In the genomic region with DNA sequence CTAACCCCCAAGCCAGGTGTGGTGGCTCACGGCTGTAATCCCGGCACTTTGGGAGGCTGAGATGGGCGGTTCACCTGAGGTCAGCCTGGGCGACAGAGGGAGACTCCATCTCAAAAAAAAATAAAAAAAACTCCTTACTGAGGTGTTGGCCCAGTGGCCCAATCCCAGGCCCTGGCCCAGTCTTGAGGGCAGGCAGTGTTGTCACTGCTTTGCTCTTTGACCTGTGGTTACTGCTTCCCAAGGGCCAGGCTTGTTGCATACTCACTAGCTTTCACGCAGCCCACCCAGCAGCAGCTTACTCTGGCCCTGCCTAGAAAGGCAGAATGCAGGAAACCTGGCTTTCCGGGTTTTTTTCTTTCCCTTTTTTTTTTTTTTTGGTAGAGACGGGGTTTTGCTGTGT, we compare ENCODE assay signal across 27 cellular contexts. TPM values are rescaled to one million over a fixed set of nuclear protein-coding genes. Genes with fewer than 3 reads are reported as not detected.
"Had no signal": no experiment of that assay in that cellular context is flagged by ENCODE, and none has a peak within 500 bp of the region (broad histone marks: within the 10 kb centered on the region; RNA-seq: fewer than 3 reads in every experiment).

No MANE protein-coding gene starts in this region.

- H3K4me3 ChIP-seq: ascending aorta, body of pancreas, Peyer's patch had no signal

- H3K9me3 Mint-ChIP-seq: activated B cell treated with CpG ODN at 0.5 μM for 24 hours; activated CD4-positive, alpha-beta T cell treated with anti-CD3 and anti-CD28 coated beads, Interleukin-2, amount 10 ng/mL, durations not matched to agents 24 days and 14 days; activated naive CD4-positive, alpha-beta T cell treated with anti-CD3 and anti-CD28 coated beads, Interleukin-2, amount 50 U/mL, for 24 hours; activated naive CD8-positive, alpha-beta T cell treated with anti-CD3 and anti-CD28 coated beads, Interleukin-2, amount 50 U/mL, for 24 hours; activated T-cell treated with anti-CD3 and anti-CD28 coated beads, Interleukin-2, amount 50 U/mL, for 24 hours; activated T-helper 1 cell treated with anti-CD3 and anti-CD28 coated beads, Interleukin-12 subunit alpha, Interleukin-12 subunit beta, Interleukin-2, Interleukin-4 antibody, amounts not matched to agents 30 ng/mL and 10 ng/mL and 1 ng/mL, durations not matched to agents 14 hours and 24 hours and 36 hours had no signal

- H3K27me3 Mint-ChIP-seq: activated B cell treated with CpG ODN at 0.5 μM for 24 hours; activated CD4-positive, alpha-beta T cell treated with anti-CD3 and anti-CD28 coated beads, Interleukin-2, amount 10 ng/mL, durations not matched to agents 24 days and 14 days; activated CD8-positive, alpha-beta memory T cell treated with anti-CD3 and anti-CD28 coated beads, Interleukin-2, amount 10 ng/mL, durations not matched to agents 7 days and 5 days; activated naive CD4-positive, alpha-beta T cell treated with anti-CD3 and anti-CD28 coated beads, Interleukin-2, amount 50 U/mL, for 24 hours; activated naive CD8-positive, alpha-beta T cell treated with anti-CD3 and anti-CD28 coated beads, Interleukin-2, amount 50 U/mL, for 24 hours; activated T-cell treated with anti-CD3 and anti-CD28 coated beads, Interleukin-2, amount 50 U/mL, for 24 hours; T-helper 17 cell had no signal

- DNase-seq: activated B cell treated with CpG ODN at 0.5 μM for 24 hours; activated CD4-positive, alpha-beta T cell treated with anti-CD3 and anti-CD28 coated beads for 1 hour; activated CD4-positive, alpha-beta T cell treated with anti-CD3 and anti-CD28 coated beads, Interleukin-2, amount 10 ng/mL, durations not matched to agents 24 days and 14 days; activated CD4-positive, alpha-beta T cell treated with anti-CD3 and anti-CD28 coated beads, Interleukin-2, amount 50 U/mL, for 48 hours; activated CD8-positive, alpha-beta memory T cell treated with anti-CD3 and anti-CD28 coated beads, Interleukin-2, amount 10 ng/mL, durations not matched to agents 7 days and 5 days; activated effector memory CD4-positive, alpha-beta T cell treated with Interleukin-2 at 50 U/mL for 16 hours; activated naive CD4-positive, alpha-beta T cell; activated naive CD8-positive, alpha-beta T cell treated with anti-CD3 and anti-CD28 coated beads, Interleukin-2, amount 50 U/mL, for 24 hours; activated T-cell treated with anti-CD3 and anti-CD28 coated beads, Interleukin-2, amount 50 U/mL, for 24 hours; amniotic stem cell; body of pancreas; central memory CD4-positive, alpha-beta T cell; Karpas-422; MM.1S; NCI-H1105; NCI-H1436 treated with DMSO at 0.1 percent for 48 hours; NCI-H187; NCI-H2081; NCI-H510A treated with DMSO at 0.1 percent for 48 hours; Peyer's patch; SHP77 treated with DMSO at 0.1 percent for 48 hours; T-helper 17 cell; T-helper 9 cell had no signal

- ATAC-seq: activated CD8-positive, alpha-beta memory T cell treated with anti-CD3 and anti-CD28 coated beads, Interleukin-2, amount 10 ng/mL, durations not matched to agents 7 days and 5 days; activated naive CD8-positive, alpha-beta T cell treated with anti-CD3 and anti-CD28 coated beads, Interleukin-2, amount 50 U/mL, for 24 hours; body of pancreas; T-helper 17 cell had no signal

- H3K4me1 ChIP-seq: ascending aorta, Peyer's patch had no signal

- H3K27me3 ChIP-seq: ascending aorta, body of pancreas, Peyer's patch had no signal

- H3K4me3 Mint-ChIP-seq: activated B cell treated with CpG ODN at 0.5 μM for 24 hours; activated CD4-positive, alpha-beta T cell treated with anti-CD3 and anti-CD28 coated beads, Interleukin-2, amount 10 ng/mL, durations not matched to agents 24 days and 14 days; activated CD8-positive, alpha-beta memory T cell treated with anti-CD3 and anti-CD28 coated beads, Interleukin-2, amount 10 ng/mL, durations not matched to agents 7 days and 5 days; activated naive CD4-positive, alpha-beta T cell treated with anti-CD3 and anti-CD28 coated beads, Interleukin-2, amount 50 U/mL, for 24 hours; activated naive CD8-positive, alpha-beta T cell treated with anti-CD3 and anti-CD28 coated beads, Interleukin-2, amount 50 U/mL, for 24 hours; activated T-cell treated with anti-CD3 and anti-CD28 coated beads, Interleukin-2, amount 50 U/mL, for 24 hours; activated T-helper 1 cell treated with anti-CD3 and anti-CD28 coated beads, Interleukin-12 subunit alpha, Interleukin-12 subunit beta, Interleukin-2, Interleukin-4 antibody, amounts not matched to agents 30 ng/mL and 10 ng/mL and 1 ng/mL, durations not matched to agents 14 hours and 24 hours and 36 hours; T-helper 17 cell had no signal

- H3K27ac Mint-ChIP-seq: activated B cell treated with CpG ODN at 0.5 μM for 24 hours; activated CD4-positive, alpha-beta T cell treated with anti-CD3 and anti-CD28 coated beads, Interleukin-2, amount 10 ng/mL, durations not matched to agents 24 days and 14 days; activated CD8-positive, alpha-beta memory T cell treated with anti-CD3 and anti-CD28 coated beads, Interleukin-2, amount 10 ng/mL, durations not matched to agents 7 days and 5 days; activated naive CD4-positive, alpha-beta T cell treated with anti-CD3 and anti-CD28 coated beads, Interleukin-2, amount 50 U/mL, for 24 hours; activated naive CD8-positive, alpha-beta T cell treated with anti-CD3 and anti-CD28 coated beads, Interleukin-2, amount 50 U/mL, for 24 hours; activated T-cell treated with anti-CD3 and anti-CD28 coated beads, Interleukin-2, amount 50 U/mL, for 24 hours; activated T-helper 1 cell treated with anti-CD3 and anti-CD28 coated beads, Interleukin-12 subunit alpha, Interleukin-12 subunit beta, Interleukin-2, Interleukin-4 antibody, amounts not matched to agents 30 ng/mL and 10 ng/mL and 1 ng/mL, durations not matched to agents 14 hours and 24 hours and 36 hours; T-helper 17 cell had no signal

- H3K9me3 ChIP-seq: ascending aorta, body of pancreas, Peyer's patch had no signal

- H3K4me1 Mint-ChIP-seq: activated CD4-positive, alpha-beta T cell treated with anti-CD3 and anti-CD28 coated beads, Interleukin-2, amount 10 ng/mL, durations not matched to agents 24 days and 14 days; activated CD8-positive, alpha-beta memory T cell treated with anti-CD3 and anti-CD28 coated beads, Interleukin-2, amount 10 ng/mL, durations not matched to agents 7 days and 5 days had no signal

- H3K27ac ChIP-seq: ascending aorta, Peyer's patch had no signal

- FAIRE-seq: bronchial epithelial cell had no signal

RNA-seq across cellular contexts. Expression of gene GNMT, which starts 18.1 kb away (rescaled TPM):
- total RNA-seq: ascending aorta had no signal

RNA-seq across cellular contexts. Expression of gene PTCRA, which starts 26.6 kb away (rescaled TPM):
- total RNA-seq: activated B cell treated with CpG ODN at 0.5 μM for 24 hours; activated CD4-positive, alpha-beta T cell treated with anti-CD3 and anti-CD28 coated beads, Interleukin-2, amount 10 ng/mL, durations not matched to agents 24 days and 14 days; activated CD8-positive, alpha-beta memory T cell treated with anti-CD3 and anti-CD28 coated beads, Interleukin-2, amount 10 ng/mL, durations not matched to agents 7 days and 5 days; activated T-helper 1 cell treated with anti-CD3 and anti-CD28 coated beads, Interleukin-12 subunit alpha, Interleukin-12 subunit beta, Interleukin-2, Interleukin-4 antibody, amounts not matched to agents 30 ng/mL and 10 ng/mL and 1 ng/mL, durations not matched to agents 14 hours and 24 hours and 36 hours; ascending aorta; body of pancreas; bronchial epithelial cell; Peyer's patch had no signal
